Comparison of ENCODE assay signal across 16 cellular contexts in genomic region chr6:157427969-157428368, GRCh38. TPM values are rescaled to one million over a fixed set of nuclear protein-coding genes. Genes with fewer than 3 reads are reported as not detected.
A peak's percentile ranks its signal among the peaks of the same experiment; 100 is the strongest.
DNase-seq lines count a peak whose midpoint lies in the region; ATAC-seq and TF ChIP-seq lines count a peak whose summit lies in the region.
"Had no signal": no experiment of that assay in that cellular context is flagged by ENCODE, and none has a peak within 500 bp of the region (broad histone marks: within the 10 kb centered on the region; RNA-seq: fewer than 3 reads in every experiment).

No MANE protein-coding gene starts in this region.

- H3K27ac ChIP-seq in heart right ventricle (peak overlapping the region; percentile 32 to 91 (median 78)), upper lobe of right lung (no peak overlapping the region)
- H3K27ac ChIP-seq: brain microvascular endothelial cell, testis had no signal

- no peaks in the 10 kb centered on the region for H3K36me3 ChIP-seq in heart right ventricle
- no peaks in the 10 kb centered on the region for H3K36me3 ChIP-seq in upper lobe of right lung
- H3K36me3 ChIP-seq: brain microvascular endothelial cell had no signal

- no peak overlapping the region for H3K4me3 Mint-ChIP-seq in activated T-cell treated with anti-CD3 and anti-CD28 coated beads, Interleukin-2, amount 50 U/mL, for 4 hours
- H3K4me3 Mint-ChIP-seq in stimulated activated effector memory CD8-positive, alpha-beta T cell treated with anti-CD3 and anti-CD28 coated beads, Interleukin-12 subunit alpha, Interleukin-12 subunit beta, amount 100 ng/mL, for 72 hours, result no peak overlapping the region
- H3K4me3 Mint-ChIP-seq: activated CD8-positive, alpha-beta memory T cell treated with anti-CD3 and anti-CD28 coated beads, Interleukin-2, amount 10 ng/mL, durations not matched to agents 7 days and 5 days; neural crest cell had no signal

- H3K4me3 ChIP-seq in heart right ventricle, result peak overlapping the region in 3 of 10 donors; percentile 3 to 18 (median 5)
- H3K4me3 ChIP-seq in upper lobe of right lung, result no peak overlapping the region
- H3K4me3 ChIP-seq: mucosa of descending colon, testis had no signal

- peak; percentile 40 to 41 for DNase-seq in activated T-cell treated with anti-CD3 and anti-CD28 coated beads, Interleukin-2, amount 50 U/mL, for 48 hours
- no peak for DNase-seq in activated T-cell treated with anti-CD3 and anti-CD28 coated beads, Interleukin-2, amount 50 U/mL, for 4 hours
- DNase-seq in activated naive CD4-positive, alpha-beta T cell treated with anti-CD3 and anti-CD28 coated beads, Interleukin-2, amount 50 U/mL, for 16 hours, result peak; percentile 36
- no peak for DNase-seq in heart right ventricle
- no peak for DNase-seq in stimulated activated effector memory CD8-positive, alpha-beta T cell treated with anti-CD3 and anti-CD28 coated beads, Interleukin-12 subunit alpha, Interleukin-12 subunit beta, amount 100 ng/mL, for 72 hours (ENCODE audit: low spot score in 2 of 2)
- no peak for DNase-seq in upper lobe of right lung
- DNase-seq in activated CD8-positive, alpha-beta memory T cell treated with anti-CD3 and anti-CD28 coated beads, Interleukin-2, amount 50 U/mL, for 48 hours, result no peak
- no peak for DNase-seq in NOMO-1 (lab: John Stamatoyannopoulos, UW; ENCODE audit: unreplicated experiment in 2 of 2)
- DNase-seq: activated CD8-positive, alpha-beta memory T cell treated with anti-CD3 and anti-CD28 coated beads, Interleukin-2, amount 10 ng/mL, durations not matched to agents 7 days and 5 days; brain microvascular endothelial cell; EL; mucosa of descending colon; NCI-H1105; NCI-H2081; testis had no signal

- H3K9me3 ChIP-seq in heart right ventricle, result no peaks in the 10 kb centered on the region
- H3K9me3 ChIP-seq in upper lobe of right lung, result no peaks in the 10 kb centered on the region
- H3K9me3 ChIP-seq: mucosa of descending colon, testis had no signal

- H3K27ac Mint-ChIP-seq in stimulated activated effector memory CD8-positive, alpha-beta T cell treated with anti-CD3 and anti-CD28 coated beads, Interleukin-12 subunit alpha, Interleukin-12 subunit beta, amount 100 ng/mL, for 72 hours, result peak overlapping the region; percentile 27
- H3K27ac Mint-ChIP-seq: activated CD8-positive, alpha-beta memory T cell treated with anti-CD3 and anti-CD28 coated beads, Interleukin-2, amount 10 ng/mL, durations not matched to agents 7 days and 5 days had no signal

- no peaks in the 10 kb centered on the region for H3K27me3 ChIP-seq in heart right ventricle
- no peaks in the 10 kb centered on the region for H3K27me3 ChIP-seq in upper lobe of right lung
- H3K27me3 ChIP-seq: brain microvascular endothelial cell, testis had no signal

- TF ChIP-seq CTCF in heart right ventricle (IDR thresholded peaks at IDR 0.05) (no peak), upper lobe of right lung (IDR thresholded peaks at IDR 0.05) (no peak)

- H3K36me3 Mint-ChIP-seq in activated T-cell treated with anti-CD3 and anti-CD28 coated beads, Interleukin-2, amount 50 U/mL, for 4 hours (ENCODE audit: insufficient read depth), result no peaks in the 10 kb centered on the region
- H3K36me3 Mint-ChIP-seq in stimulated activated effector memory CD8-positive, alpha-beta T cell treated with anti-CD3 and anti-CD28 coated beads, Interleukin-12 subunit alpha, Interleukin-12 subunit beta, amount 100 ng/mL, for 72 hours, result peaks cover 6% of the 10 kb centered on the region
- H3K36me3 Mint-ChIP-seq: activated CD8-positive, alpha-beta memory T cell treated with anti-CD3 and anti-CD28 coated beads, Interleukin-2, amount 10 ng/mL, durations not matched to agents 7 days and 5 days had no signal

- no peak for ATAC-seq in activated T-cell treated with anti-CD3 and anti-CD28 coated beads, Interleukin-2, amount 50 U/mL, for 4 hours
- peak; percentile 31 to 63 (median 40) for ATAC-seq in heart right ventricle
- ATAC-seq in stimulated activated effector memory CD8-positive, alpha-beta T cell treated with anti-CD3 and anti-CD28 coated beads, Interleukin-12 subunit alpha, Interleukin-12 subunit beta, amount 100 ng/mL, for 72 hours, result no peak
- ATAC-seq in upper lobe of right lung, result no peak

- WGBS in heart right ventricle, 2 donors, result 55 to 65% methylated on average over 7 of the region's 7 CpGs

- no peaks in the 10 kb centered on the region for H3K9me3 Mint-ChIP-seq in activated T-cell treated with anti-CD3 and anti-CD28 coated beads, Interleukin-2, amount 50 U/mL, for 4 hours
- H3K9me3 Mint-ChIP-seq in stimulated activated effector memory CD8-positive, alpha-beta T cell treated with anti-CD3 and anti-CD28 coated beads, Interleukin-12 subunit alpha, Interleukin-12 subunit beta, amount 100 ng/mL, for 72 hours, result no peaks in the 10 kb centered on the region
- H3K9me3 Mint-ChIP-seq: neural crest cell had no signal

- peaks cover 12% of the 10 kb centered on the region for H3K27me3 Mint-ChIP-seq in activated T-cell treated with anti-CD3 and anti-CD28 coated beads, Interleukin-2, amount 50 U/mL, for 4 hours (ENCODE audit: low read depth)
- H3K27me3 Mint-ChIP-seq: activated CD8-positive, alpha-beta memory T cell treated with anti-CD3 and anti-CD28 coated beads, Interleukin-2, amount 10 ng/mL, durations not matched to agents 7 days and 5 days had no signal

- intact Hi-C loops in heart right ventricle (cut with DNase I), result no loop called here
- intact Hi-C loops in upper lobe of right lung (cut with DNase I), result no loop called here

- H3K4me1 ChIP-seq in heart right ventricle (peaks cover 0 to 82% (median 31%) of the 10 kb centered on the region in 9 donors), upper lobe of right lung (peaks cover 10% of the 10 kb centered on the region)
- H3K4me1 ChIP-seq: testis had no signal

- peaks cover 32% of the 10 kb centered on the region for H3K4me1 Mint-ChIP-seq in activated T-cell treated with anti-CD3 and anti-CD28 coated beads, Interleukin-2, amount 50 U/mL, for 4 hours (ENCODE audit: low read depth)
- peaks cover 38% of the 10 kb centered on the region for H3K4me1 Mint-ChIP-seq in stimulated activated effector memory CD8-positive, alpha-beta T cell treated with anti-CD3 and anti-CD28 coated beads, Interleukin-12 subunit alpha, Interleukin-12 subunit beta, amount 100 ng/mL, for 72 hours

RNA-seq across cellular contexts. Expression of gene ZDHHC14, which starts 47.0 kb away (rescaled TPM):
- total RNA-seq in activated T-cell treated with anti-CD3 and anti-CD28 coated beads, Interleukin-2, amount 50 U/mL, for 4 hours, result 1 to 10 TPM; 5.6 to 6.0 (median 5.7) TPM
- total RNA-seq in heart right ventricle (10 to 100 TPM in 9 of 10 donors, 1 to 10 TPM in 1; 9.1 to 31.2 (median 16.3) TPM), upper lobe of right lung (12.2 TPM)
- polyA plus RNA-seq in heart right ventricle, result 1 to 10 TPM; 7.7 to 9.9 TPM

Comparison
In these comparisons a context has a peak if more than half of its experiments do, and no peak if none do; other contexts are left out.
1. DNase-seq: peak in activated T-cell treated with anti-CD3 and anti-CD28 coated beads, Interleukin-2, amount 50 U/mL, for 48 hours (2 of 2) and activated naive CD4-positive, alpha-beta T cell treated with anti-CD3 and anti-CD28 coated beads, Interleukin-2, amount 50 U/mL, for 16 hours (single experiment); none in activated T-cell treated with anti-CD3 and anti-CD28 coated beads, Interleukin-2, amount 50 U/mL, for 4 hours (single experiment), heart right ventricle (0 of 2), stimulated activated effector memory CD8-positive, alpha-beta T cell treated with anti-CD3 and anti-CD28 coated beads, Interleukin-12 subunit alpha, Interleukin-12 subunit beta, amount 100 ng/mL, for 72 hours (0 of 2), upper lobe of right lung (single experiment), activated CD8-positive, alpha-beta memory T cell treated with anti-CD3 and anti-CD28 coated beads, Interleukin-2, amount 50 U/mL, for 48 hours (single experiment) and NOMO-1 (0 of 2).
2. ATAC-seq: peak in heart right ventricle (8 of 8); none in activated T-cell treated with anti-CD3 and anti-CD28 coated beads, Interleukin-2, amount 50 U/mL, for 4 hours (0 of 2), stimulated activated effector memory CD8-positive, alpha-beta T cell treated with anti-CD3 and anti-CD28 coated beads, Interleukin-12 subunit alpha, Interleukin-12 subunit beta, amount 100 ng/mL, for 72 hours (single experiment) and upper lobe of right lung (single experiment).